16 cellular contexts compared by ENCODE assay signal in genomic region chr20:1818247-1818840, GRCh38.
DNase-seq lines count a peak whose midpoint lies in the region; ATAC-seq and TF ChIP-seq lines count a peak whose summit lies in the region.
"Had no signal": no experiment of that assay in that cellular context is flagged by ENCODE, and none has a peak within 500 bp of the region (broad histone marks: within the 10 kb centered on the region; RNA-seq: fewer than 3 reads in every experiment).

No MANE protein-coding gene starts in this region.

- H3K4me3 Mint-ChIP-seq in glutamatergic neuron (ENCODE audit: unreplicated experiment), result peak overlapping the region; percentile 23
- H3K4me3 Mint-ChIP-seq: natural killer cell treated with Interleukin-12 subunit alpha and Interleukin-12 subunit beta and Interleukin-15 and Interleukin-18, amount 100 ng/mL, for 72 hours had no signal

- H3K36me3 ChIP-seq in BLaER1 (no peaks in the 10 kb centered on the region), NT2/D1 (ENCODE audit: insufficient read depth, insufficient read length, low read length) (no peaks in the 10 kb centered on the region), rectal smooth muscle tissue (ENCODE audit: control insufficient read depth, insufficient read depth, low read length) (no peaks in the 10 kb centered on the region)
- H3K36me3 ChIP-seq: esophagus squamous epithelium had no signal

- H3K4me3 ChIP-seq in BLaER1 (no peak overlapping the region), NT2/D1 (ENCODE audit: insufficient read length, low read depth) (no peak overlapping the region), rectal smooth muscle tissue (ENCODE audit: low read length) (no peak overlapping the region)
- H3K4me3 ChIP-seq: esophagus squamous epithelium, K562 had no signal

- no peaks in the 10 kb centered on the region for H3K4me1 Mint-ChIP-seq in glutamatergic neuron (ENCODE audit: low read depth, unreplicated experiment)

- peaks cover 11% of the 10 kb centered on the region for H3K9me3 Mint-ChIP-seq in glutamatergic neuron (ENCODE audit: unreplicated experiment)

- no peak for DNase-seq in NT2/D1 (ENCODE audit: low read depth, low spot score)
- DNase-seq in glutamatergic neuron, result no peak
- no peak for DNase-seq in activated CD8-positive, alpha-beta memory T cell treated with anti-CD3 and anti-CD28 coated beads, Interleukin-2, amount 50 U/mL, for 4 hours
- no peak for DNase-seq in SW480 (ENCODE audit: low spot score)
- DNase-seq in hippocampal formation (lab: John Stamatoyannopoulos, UW), result no peak
- DNase-seq: activated CD8-positive, alpha-beta memory T cell treated with anti-CD3 and anti-CD28 coated beads for 24 hours; DMS53; esophagus squamous epithelium; NCI-H1694; NCI-H524 treated with DMSO at 0.1 percent for 48 hours; Right ventricle myocardium superior had no signal

- no peak overlapping the region for H3K9ac ChIP-seq in BLaER1
- H3K9ac ChIP-seq in NT2/D1 (ENCODE audit: insufficient read length, low read depth), result peak overlapping the region; percentile 32
- H3K9ac ChIP-seq in rectal smooth muscle tissue (ENCODE audit: low read length), result no peak overlapping the region

- peaks cover 4% of the 10 kb centered on the region for H3K36me3 Mint-ChIP-seq in glutamatergic neuron (ENCODE audit: unreplicated experiment)

- peak overlapping the region; percentile 71 for H3K4me2 ChIP-seq in BLaER1

- no peaks in the 10 kb centered on the region for H4K20me1 ChIP-seq in BLaER1

- peaks cover 17% of the 10 kb centered on the region for H3K27me3 Mint-ChIP-seq in glutamatergic neuron (ENCODE audit: unreplicated experiment)

- TF ChIP-seq CTCF in glutamatergic neuron (IDR thresholded peaks at IDR 0.05; ENCODE audit: partially characterized antibody, unreplicated experiment), result no peak

- H3K27ac Mint-ChIP-seq in glutamatergic neuron (ENCODE audit: unreplicated experiment), result no peak overlapping the region
- H3K27ac Mint-ChIP-seq: natural killer cell treated with Interleukin-12 subunit alpha and Interleukin-12 subunit beta and Interleukin-15 and Interleukin-18, amount 100 ng/mL, for 72 hours had no signal

- H3K27ac ChIP-seq in BLaER1, result no peak overlapping the region
- H3K27ac ChIP-seq in rectal smooth muscle tissue (ENCODE audit: low read depth, low read length), result peak overlapping the region; percentile 21

- no peak for ATAC-seq in GM21515 (IDR thresholded peaks at IDR 0.05; ENCODE audit: unreplicated experiment)
- ATAC-seq: K562 had no signal

- H3K9me3 ChIP-seq in BLaER1 (peaks cover 20% of the 10 kb centered on the region), NT2/D1 (ENCODE audit: insufficient read depth, low read length) (no peaks in the 10 kb centered on the region; the same call in 1 of the 2 replicates)

- H3K4me1 ChIP-seq in BLaER1 (peaks cover 57% of the 10 kb centered on the region), NT2/D1 (ENCODE audit: insufficient read depth, insufficient read length) (peaks cover 10% of the 10 kb centered on the region), rectal smooth muscle tissue (ENCODE audit: control insufficient read depth, insufficient read depth, low read length) (peaks cover 4% of the 10 kb centered on the region)

- H3K27me3 ChIP-seq in BLaER1, result peaks cover 13% of the 10 kb centered on the region; the same call in 1 of the 2 replicates
- no peaks in the 10 kb centered on the region for H3K27me3 ChIP-seq in NT2/D1 (ENCODE audit: insufficient read depth, insufficient read length)
- no peaks in the 10 kb centered on the region for H3K27me3 ChIP-seq in rectal smooth muscle tissue (ENCODE audit: control insufficient read depth, insufficient read depth, low read length)
- H3K27me3 ChIP-seq: esophagus squamous epithelium had no signal
